In the genomic region with DNA sequence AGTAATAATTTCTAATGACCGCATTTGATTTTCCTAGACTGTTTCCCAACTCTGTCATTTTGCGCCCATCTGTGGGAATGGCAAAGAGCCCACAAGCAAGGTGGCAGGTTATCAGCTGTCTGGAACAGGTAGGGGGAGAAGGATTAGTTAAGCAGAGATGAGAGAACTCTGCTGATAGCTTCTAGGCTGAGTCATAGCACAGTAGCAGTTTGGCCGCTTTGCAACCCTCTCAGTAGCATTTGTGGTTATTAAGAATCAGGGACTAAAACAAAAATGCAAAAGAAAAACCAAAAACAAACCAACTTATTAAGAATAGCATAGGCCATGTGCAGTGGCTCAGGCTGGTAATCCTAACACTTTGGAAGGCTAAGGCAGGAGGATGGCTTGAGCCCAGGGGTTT, we compare ENCODE assay signal across 1 cellular context.
TF ChIP-seq lines count a peak whose summit lies in the region.

No MANE protein-coding gene starts in this region.

TF ChIP-seq in HepG2, 621 proteins besides CTCF, POLR2A, EP300 and RAD21 (continued from another document):
- TF ChIP-seq RBM39 (IDR thresholded peaks at IDR 0.05; ENCODE audit: low read depth, low read length, poor library complexity, severe bottlenecking) (no peak), TAF1 (CRISPR knock-in tag; IDR thresholded peaks at IDR 0.05) (no peak), NR1H2 (CRISPR knock-in tag; IDR thresholded peaks at IDR 0.05; ENCODE audit: borderline replicate concordance, low read depth) (no peak), ZNF232 (CRISPR knock-in tag; IDR thresholded peaks at IDR 0.05; ENCODE audit: borderline replicate concordance) (no peak)
